1 cellular context compared by ENCODE assay signal in genomic region chr16:11263737-11264136, GRCh38.
TF ChIP-seq lines count a peak whose summit lies in the region.

No MANE protein-coding gene starts in this region.

TF ChIP-seq in H1, 55 proteins besides CTCF, POLR2A, EP300 and RAD21:
- TF ChIP-seq JUND (IDR thresholded peaks at IDR 0.05; ENCODE audit: low read length) (no peak), SP2 (IDR thresholded peaks at IDR 0.05; ENCODE audit: low read length) (no peak), TBP (IDR thresholded peaks at IDR 0.05; ENCODE audit: low read depth, low read length) (no peak), KDM5A (IDR thresholded peaks at IDR 0.05; ENCODE audit: low read length) (no peak), NANOG (IDR thresholded peaks at IDR 0.05; ENCODE audit: insufficient read depth, low read depth, low read length, poor library complexity, severe bottlenecking) (no peak)
TF ChIP-seq in H1: peak in this region for 0.
